In genomic region chr12:68759852-68760251, GRCh38 we compare ENCODE assay signal across 22 cellular contexts.
"Had no signal": no experiment of that assay in that cellular context is flagged by ENCODE, and none has a peak within 500 bp of the region (broad histone marks: within the 10 kb centered on the region; RNA-seq: fewer than 3 reads in every experiment).

No MANE protein-coding gene starts in this region.

- DNase-seq: hypothalamus; islet precursor cell; left ventricle myocardium inferior; midbrain; mucosa of descending colon; naive thymus-derived CD4-positive, alpha-beta T cell; nucleus accumbens; pancreas; posterior cingulate gyrus; retina; stimulated activated CD4-positive, alpha-beta T cell treated with anti-CD3 and anti-CD28 coated beads, Interleukin-4, amount 100 ng/mL, for 24 hours; stimulated activated naive CD4-positive, alpha-beta T cell; tibial artery; uterus had no signal

- H3K4me3 ChIP-seq: left ventricle myocardium inferior, mucosa of descending colon, pancreas, prostate gland, skin epidermis, suprapubic skin, thoracic aorta, tibial artery, uterus had no signal

- H3K36me3 ChIP-seq: prostate gland, uterus had no signal

- H3K9me3 ChIP-seq: left ventricle myocardium inferior, mucosa of descending colon, pancreas, prostate gland, suprapubic skin, thoracic aorta, tibial artery, uterus had no signal

- ATAC-seq: mucosa of descending colon; naive thymus-derived CD4-positive, alpha-beta T cell; natural killer cell treated with Interleukin-12 subunit alpha and Interleukin-12 subunit beta and Interleukin-15 and Interleukin-18, amount 100 ng/mL, for 72 hours; pancreas; right cardiac atrium; sciatic nerve; stimulated activated effector memory CD8-positive, alpha-beta T cell treated with anti-CD3 and anti-CD28 coated beads, Interleukin-12 subunit alpha, Interleukin-12 subunit beta, amount 100 ng/mL, for 72 hours had no signal

- H3K27me3 ChIP-seq: pancreas, suprapubic skin, tibial artery, uterus had no signal

- H3K4me1 ChIP-seq: left ventricle myocardium inferior, pancreas, prostate gland, suprapubic skin, tibial artery, uterus had no signal

- H3K27ac ChIP-seq: left ventricle myocardium inferior, pancreas, prostate gland, skin epidermis, suprapubic skin, thoracic aorta, tibial artery, uterus had no signal
